Comparison of ENCODE assay signal across 8 cellular contexts in genomic region chr12:75488553-75488952, GRCh38. TPM values are rescaled to one million over a fixed set of nuclear protein-coding genes. Genes with fewer than 3 reads are reported as not detected.
DNase-seq lines count a peak whose midpoint lies in the region; ATAC-seq and TF ChIP-seq lines count a peak whose summit lies in the region.

No MANE protein-coding gene starts in this region.

- peak overlapping the region; percentile 75 for H3K27ac ChIP-seq in ACC112 (ENCODE audit: low read depth, low read length)
- H3K27ac ChIP-seq in lower lobe of right lung, result no peak overlapping the region
- H3K27ac ChIP-seq in vagina, result no peak overlapping the region

- TF ChIP-seq CTCF in GM12865 (IDR thresholded peaks at IDR 0.05; ENCODE audit: insufficient read depth, low read depth, low read length, missing control alignments) (peak; percentile 32), astrocyte of the cerebellum (IDR thresholded peaks at IDR 0.05; ENCODE audit: low read depth, low read length, missing control alignments) (peak; percentile 47), lower lobe of right lung (IDR thresholded peaks at IDR 0.05) (peak; percentile 44), vagina (IDR thresholded peaks at IDR 0.05) (no peak)

- H3K4me1 ChIP-seq in ACC112 (ENCODE audit: control insufficient read depth, insufficient read depth, low read length, unreplicated experiment) (peaks cover 32% of the 10 kb centered on the region), lower lobe of right lung (peaks cover 15% of the 10 kb centered on the region), vagina (peaks cover 11% of the 10 kb centered on the region)

- DNase-seq in GM12865 (ENCODE audit: low read depth) (peak; percentile 45), HuH-7.5 (ENCODE audit: low spot score) (peak; percentile 22), astrocyte of the cerebellum (ENCODE audit: low read depth) (no peak), lower lobe of right lung (no peak), NCI-H2196 (lab: John Stamatoyannopoulos, UW; ENCODE audit: unreplicated experiment) (no peak), vagina (ENCODE audit: extremely low spot score in 2 of 2) (no peak), KG1 (lab: John Stamatoyannopoulos, UW) (no peak)

- H3K36me3 ChIP-seq in ACC112 (ENCODE audit: insufficient read depth, low read length) (peaks cover 10% of the 10 kb centered on the region; the same call in 1 of the 2 replicates), lower lobe of right lung (peaks cover 30% of the 10 kb centered on the region), vagina (no peaks in the 10 kb centered on the region)

- H2AFZ ChIP-seq in ACC112 (ENCODE audit: low read length, unreplicated experiment), result no peak overlapping the region

- peaks cover 47% of the 10 kb centered on the region for H3K79me2 ChIP-seq in ACC112 (ENCODE audit: control insufficient read depth, insufficient read depth, low read length, unreplicated experiment)

- TF ChIP-seq POLR2A in vagina (IDR thresholded peaks at IDR 0.05), result no peak

- intact Hi-C loops in lower lobe of right lung (cut with DNase I) (no loop called here), vagina (cut with DNase I) (no loop called here)

- in situ Hi-C loops in astrocyte of the cerebellum (cut with HindIII; ENCODE audit: low sequenced_read_pairs), result loop anchor here (25.0 kb wide), 1 partner anchor 801 kb away; no protein-coding TSS in a partner anchor

- H3K4me3 ChIP-seq in ACC112 (ENCODE audit: low read depth, low read length) (no peak overlapping the region), GM12865 (ENCODE audit: low read depth, low read length) (no peak overlapping the region), astrocyte of the cerebellum (ENCODE audit: low read depth, low read length) (no peak overlapping the region), lower lobe of right lung (no peak overlapping the region), vagina (no peak overlapping the region)

- peak in 1 of 2 donors; percentile 71 for ATAC-seq in lower lobe of right lung

- H3K9me3 ChIP-seq in lower lobe of right lung (no peaks in the 10 kb centered on the region), vagina (no peaks in the 10 kb centered on the region)

- H3K27me3 ChIP-seq in ACC112 (ENCODE audit: insufficient read depth, low read length) (no peaks in the 10 kb centered on the region), lower lobe of right lung (ENCODE audit: low read depth) (no peaks in the 10 kb centered on the region), vagina (no peaks in the 10 kb centered on the region)

RNA-seq across cellular contexts. Expression of gene GLIPR1, which starts 8.0 kb away (rescaled TPM):
- total RNA-seq in lower lobe of right lung (52.0 TPM), vagina (6.6 TPM)

RNA-seq across cellular contexts. Expression of gene KRR1, which starts 22.9 kb away (rescaled TPM):
- total RNA-seq in lower lobe of right lung (39.8 TPM), vagina (21.4 TPM)

Comparison
In these comparisons a context has a peak if more than half of its experiments do, and no peak if none do; other contexts are left out.
1. DNase-seq: peak in GM12865 (single experiment) and HuH-7.5 (single experiment); none in astrocyte of the cerebellum (single experiment), lower lobe of right lung (single experiment), NCI-H2196 (single experiment), vagina (0 of 2) and KG1 (single experiment).
2. CTCF ChIP-seq: peak in GM12865 (single experiment), astrocyte of the cerebellum (single experiment) and lower lobe of right lung (single experiment); none in vagina (0 of 3).